Comparison of ENCODE assay signal across 8 cellular contexts in genomic region chr2:70977605-70978205, GRCh38. TPM values are rescaled to one million over a fixed set of nuclear protein-coding genes. Genes with fewer than 3 reads are reported as not detected.
DNase-seq lines count a peak whose midpoint lies in the region; ATAC-seq and TF ChIP-seq lines count a peak whose summit lies in the region.

No MANE protein-coding gene starts in this region.

- H3K4me1 ChIP-seq in BE2C, result no peaks in the 10 kb centered on the region
- H3K4me1 ChIP-seq in esophagus (ENCODE audit: control insufficient read depth in 2 of 2, insufficient read depth in 2 of 2, low read length in 1 of 2), result peaks cover 0 to 4% of the 10 kb centered on the region in 2 donors

- no peak for TF ChIP-seq CTCF in BE2C (IDR thresholded peaks at IDR 0.05; ENCODE audit: low read depth, low read length)
- TF ChIP-seq CTCF in nephron (IDR thresholded peaks at IDR 0.05; ENCODE audit: unreplicated experiment in 3 of 3), result no peak

- H3K27ac Mint-ChIP-seq in T-helper 17 cell (peak overlapping the region; percentile 86), nephron (peak overlapping the region; percentile 72 to 87 (median 81))

- H3K9me3 ChIP-seq in BE2C (no peaks in the 10 kb centered on the region), T-helper 17 cell (ENCODE audit: control insufficient read depth, low read length, poor library complexity, severe bottlenecking) (no peaks in the 10 kb centered on the region), esophagus (ENCODE audit: control insufficient read depth in 2 of 2, insufficient read depth in 1 of 2, low read depth in 1 of 2, low read length in 1 of 2) (no peaks in the 10 kb centered on the region)

- H3K4me3 ChIP-seq in BE2C (ENCODE audit: low read depth, low read length) (peak overlapping the region; percentile 67), esophagus (ENCODE audit: low read depth in 1 of 2, low read length in 2 of 2) (peak overlapping the region in 1 of 2 donors; percentile 56)

- peak; percentile 17 for ATAC-seq in T-helper 17 cell
- ATAC-seq in HG03039 (IDR thresholded peaks at IDR 0.05; ENCODE audit: unreplicated experiment), result no peak

- H3K4me1 Mint-ChIP-seq in T-helper 17 cell (peaks cover 17% of the 10 kb centered on the region), nephron (peaks cover 16% of the 10 kb centered on the region)

- WGBS in esophagus, 2 donors, result 13 to 18% methylated on average over 14 of the region's 14 CpGs

- H3K4me3 Mint-ChIP-seq in T-helper 17 cell (peak overlapping the region; percentile 91), nephron (peak overlapping the region; percentile 83 to 93 (median 90))

- peaks cover 4% of the 10 kb centered on the region for H3K36me3 Mint-ChIP-seq in T-helper 17 cell (ENCODE audit: low read depth)
- peaks cover 4% of the 10 kb centered on the region for H3K36me3 Mint-ChIP-seq in nephron (ENCODE audit: low read depth)

- DNase-seq in BE2C (no peak), HT-29 (ENCODE audit: low spot score) (peak; percentile 45), T-helper 17 cell (no peak), superior temporal gyrus (ENCODE audit: extremely low spot score) (no peak), cerebellar nuclear complex (lab: John Stamatoyannopoulos, UW) (no peak)

- no peaks in the 10 kb centered on the region for H3K9me3 Mint-ChIP-seq in nephron

- peak overlapping the region; percentile 50 to 61 for H3K27ac ChIP-seq in esophagus (ENCODE audit: low read depth in 2 of 2, low read length in 1 of 2)

- H3K27me3 ChIP-seq in BE2C (no peaks in the 10 kb centered on the region), esophagus (ENCODE audit: control insufficient read depth in 1 of 2, insufficient read depth in 2 of 2, low read length in 2 of 2) (no peaks in the 10 kb centered on the region)

- no peaks in the 10 kb centered on the region for H3K36me3 ChIP-seq in BE2C
- peaks cover 0 to 2% of the 10 kb centered on the region in 2 donors for H3K36me3 ChIP-seq in esophagus (ENCODE audit: control insufficient read depth in 2 of 2, insufficient read depth in 2 of 2, low read length in 1 of 2)

- H3K27me3 Mint-ChIP-seq in T-helper 17 cell (peaks cover 15% of the 10 kb centered on the region), nephron (ENCODE audit: low read depth) (peaks cover 6% of the 10 kb centered on the region)

RNA-seq across cellular contexts. Expression of gene ANKRD53, which starts 0.7 kb away (rescaled TPM):
- 1.6 TPM for polyA plus RNA-seq in BE2C (2012; ENCODE audit: insufficient read depth, insufficient read length, low read depth)
- total RNA-seq in HT-29 (2014; rRNA removed; shearing (Covaris generic)), result 0.28 TPM in 1 of 2 replicates, not detected in the other
- under 1 TPM; 0.34 to 0.80 TPM for total RNA-seq in T-helper 17 cell
- 1 to 10 TPM in 1 of 2 donors, under 1 TPM in 1; 0.35 to 1.0 TPM for polyA plus RNA-seq in esophagus

RNA-seq across cellular contexts. Expression of gene TEX261, which starts 17.0 kb away (rescaled TPM):
- 17.1 TPM for polyA plus RNA-seq in BE2C (2012; ENCODE audit: insufficient read depth, insufficient read length, low read depth)
- 43.3 and 50.1 TPM in 2 replicates for total RNA-seq in HT-29 (2014; rRNA removed; shearing (Covaris generic))
- total RNA-seq in T-helper 17 cell, result 10 to 100 TPM; 30.0 to 31.3 TPM
- polyA plus RNA-seq in esophagus, result 10 to 100 TPM; 17.5 to 23.9 TPM

RNA-seq across cellular contexts. Expression of gene ATP6V1B1, which starts 42.0 kb away (rescaled TPM):
- polyA plus RNA-seq in BE2C (2012; ENCODE audit: insufficient read depth, insufficient read length, low read depth), result not detected
- total RNA-seq in HT-29 (2014; rRNA removed; shearing (Covaris generic)), result 32.8 and 43.9 TPM in 2 replicates
- total RNA-seq in T-helper 17 cell, result not detected
- under 1 TPM; 0.13 to 0.88 TPM for polyA plus RNA-seq in esophagus

Comparison
In these comparisons a context has a peak if more than half of its experiments do, and no peak if none do; other contexts are left out.
1. RNA of gene ATP6V1B1, which starts 42.0 kb away (total RNA-seq): 32.8 to 43.9 TPM in HT-29; not detected in T-helper 17 cell; every median in the first group is over 10 times any median in the second.